Comparison of ENCODE assay signal across 8 cellular contexts in genomic region chr11:47523491-47524199, GRCh38. TPM values are rescaled to one million over a fixed set of nuclear protein-coding genes. Genes with fewer than 3 reads are reported as not detected.
DNase-seq lines count a peak whose midpoint lies in the region; ATAC-seq and TF ChIP-seq lines count a peak whose summit lies in the region.

No MANE protein-coding gene starts in this region.

- H3K9me3 ChIP-seq in HUES64 (ENCODE audit: insufficient read depth, low read depth, low read length), result no peaks in the 10 kb centered on the region

- no peaks in the 10 kb centered on the region for H3K27me3 ChIP-seq in HUES64 (ENCODE audit: insufficient read depth, low read length)

- peak overlapping the region; percentile 10; the same call in 1 of the 2 replicates for H3K9ac ChIP-seq in HUES64 (ENCODE audit: low read depth, low read length)

- ATAC-seq in Right ventricle myocardium inferior (peak; percentile 72), HG02884 (IDR thresholded peaks at IDR 0.05; ENCODE audit: unreplicated experiment) (no peak)

- H3K27ac ChIP-seq in HUES64 (ENCODE audit: low read depth, low read length), result peak overlapping the region; percentile 77

- 48% methylated on average over 3 of the region's 3 CpGs for WGBS in HUES64

- H3K4me3 ChIP-seq in HUES64 (ENCODE audit: low read length), result 0 out of 2 replicates have a peak overlapping the region, but pooled peaks have one; percentile 9

- H3K4me1 ChIP-seq in HUES64 (ENCODE audit: insufficient read depth, low read length), result peaks cover 37% of the 10 kb centered on the region

- H3K9me3 Mint-ChIP-seq in nephron, result no peaks in the 10 kb centered on the region

- no peak for TF ChIP-seq CTCF in nephron (IDR thresholded peaks at IDR 0.05; ENCODE audit: unreplicated experiment in 3 of 3)

- no peak for DNase-seq in Right ventricle myocardium inferior (ENCODE audit: missing footprints)
- DNase-seq in cardiac septum (ENCODE audit: low spot score), result no peak
- peak; percentile 39 for DNase-seq in activated T-cell treated with anti-CD3 and anti-CD28 coated beads for 4 hours
- DNase-seq in fibroblast of gingiva (ENCODE audit: low read depth), result peak; percentile 68
- no peak for DNase-seq in hippocampal formation (lab: John Stamatoyannopoulos, UW)

- H3K36me3 ChIP-seq in HUES64 (ENCODE audit: insufficient read depth, low read length), result no peaks in the 10 kb centered on the region

- H3K27ac Mint-ChIP-seq in nephron, result peak overlapping the region; percentile 71 to 92 (median 83)

- peaks cover 5% of the 10 kb centered on the region for H3K36me3 Mint-ChIP-seq in nephron (ENCODE audit: low read depth)

- H3K27me3 Mint-ChIP-seq in nephron (ENCODE audit: low read depth), result no peaks in the 10 kb centered on the region

- peak overlapping the region in 2 of 3 experiments; percentile 22 to 50 for H3K4me3 Mint-ChIP-seq in nephron

- intact Hi-C loops in Right ventricle myocardium inferior (cut with DNase I), result no loop called here
- intact Hi-C loops in cardiac septum (cut with DNase I), result no loop called here

- peaks cover 42% of the 10 kb centered on the region for H3K4me1 Mint-ChIP-seq in nephron

RNA-seq across cellular contexts. Expression of gene CELF1, which starts 29.3 kb away (rescaled TPM):
- total RNA-seq in Right ventricle myocardium inferior, result 96.2 TPM
- total RNA-seq in cardiac septum, result 102 TPM
- polyA plus RNA-seq in HUES64 (2013, experiment 1 of 2), result 83.2 TPM
- 73.5 TPM for polyA plus RNA-seq in HUES64 (2013, experiment 2 of 2)

RNA-seq across cellular contexts. Expression of gene PTPMT1, which starts 41.8 kb away (rescaled TPM):
- 22.5 TPM for total RNA-seq in Right ventricle myocardium inferior
- 18.7 TPM for total RNA-seq in cardiac septum
- polyA plus RNA-seq in HUES64 (2013, experiment 1 of 2), result 42.3 TPM
- 45.5 TPM for polyA plus RNA-seq in HUES64 (2013, experiment 2 of 2)

RNA-seq across cellular contexts. Expression of gene KBTBD4, which starts 55.1 kb away (rescaled TPM):
- total RNA-seq in Right ventricle myocardium inferior (13.1 TPM), cardiac septum (14.3 TPM)
- 18.0 TPM for polyA plus RNA-seq in HUES64 (2013, experiment 1 of 2)
- 15.2 TPM for polyA plus RNA-seq in HUES64 (2013, experiment 2 of 2)

RNA-seq across cellular contexts. Expression of gene NDUFS3, which starts 55.2 kb away (rescaled TPM):
- total RNA-seq in Right ventricle myocardium inferior (342 TPM), cardiac septum (234 TPM)
- 119 TPM for polyA plus RNA-seq in HUES64 (2013, experiment 1 of 2)
- 110 TPM for polyA plus RNA-seq in HUES64 (2013, experiment 2 of 2)

Comparison
In these comparisons a context has a peak if more than half of its experiments do, and no peak if none do; other contexts are left out.
1. DNase-seq: peak in activated T-cell treated with anti-CD3 and anti-CD28 coated beads for 4 hours (single experiment) and fibroblast of gingiva (single experiment); none in Right ventricle myocardium inferior (single experiment), cardiac septum (single experiment) and hippocampal formation (0 of 2).